1 cellular context compared by ENCODE assay signal in genomic region chr1:231274119-231274825, GRCh38.
TF ChIP-seq lines count a peak whose summit lies in the region.

No MANE protein-coding gene starts in this region.

TF ChIP-seq in HepG2, 621 proteins besides CTCF, POLR2A, EP300 and RAD21:
- TF ChIP-seq ATF3 (CRISPR knock-in tag; IDR thresholded peaks at IDR 0.05) (no peak), RBM39 (IDR thresholded peaks at IDR 0.05; ENCODE audit: low read depth, low read length, poor library complexity, severe bottlenecking) (no peak), HDAC6 (IDR thresholded peaks at IDR 0.05; ENCODE audit: low read depth, low read length) (no peak), ETS1 (CRISPR knock-in tag; IDR thresholded peaks at IDR 0.05) (no peak), GABPB1 (CRISPR knock-in tag; IDR thresholded peaks at IDR 0.05) (no peak), JARID2 (CRISPR knock-in tag; IDR thresholded peaks at IDR 0.05; ENCODE audit: insufficient replicate concordance) (no peak), CHD4 (IDR thresholded peaks at IDR 0.05; ENCODE audit: borderline replicate concordance, low read length) (no peak), ZNF780A (CRISPR knock-in tag; IDR thresholded peaks at IDR 0.05) (no peak), HMGA1 (CRISPR knock-in tag; conservative IDR thresholded peaks at IDR 0.05) (no peak), ATF2 (CRISPR knock-in tag; IDR thresholded peaks at IDR 0.05) (no peak)
TF ChIP-seq in HepG2: peak in this region for 0.
